2 cellular contexts compared by ENCODE assay signal in the genomic region with DNA sequence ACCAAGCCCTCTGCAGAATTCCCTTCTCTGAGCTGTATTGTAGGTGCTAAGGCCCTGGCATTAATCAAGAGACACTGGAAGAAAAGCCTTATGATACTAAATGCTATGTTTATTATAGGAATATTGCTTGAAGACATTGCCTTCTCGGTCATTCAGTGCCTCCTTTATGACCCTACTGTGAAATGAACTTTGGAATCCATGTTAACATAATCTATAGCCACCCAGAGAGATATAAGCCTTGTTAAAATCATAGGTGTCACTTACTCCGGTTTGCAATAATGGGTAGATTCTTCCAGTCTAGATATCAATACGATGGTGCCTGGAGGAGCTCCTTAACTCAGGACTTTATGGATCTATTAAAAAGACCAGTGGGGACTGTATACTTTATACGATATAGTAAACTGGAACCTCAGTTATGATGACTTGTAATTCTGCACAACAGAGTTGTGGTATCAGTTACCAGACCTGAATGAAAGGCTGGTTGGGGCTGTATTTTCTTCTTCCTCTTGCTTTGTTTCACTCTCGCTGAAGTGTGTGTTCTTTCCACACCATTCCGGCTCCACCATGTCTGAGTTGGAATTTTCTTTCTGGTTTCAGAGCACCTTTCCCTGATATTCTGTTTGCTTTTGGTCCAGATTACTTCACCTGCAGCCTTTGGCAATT.
TF ChIP-seq lines count a peak whose summit lies in the region.

No MANE protein-coding gene starts in this region.

TF ChIP-seq in SK-N-SH treated with all-trans-retinoic acid at 6 μM for 48 hours, 23 proteins besides CTCF, POLR2A, EP300 and RAD21 (continued from another document):
- TF ChIP-seq ISL1 (CRISPR knock-in tag; IDR thresholded peaks at IDR 0.05) (no peak), RARB (CRISPR knock-in tag; IDR thresholded peaks at IDR 0.05) (no peak), ESRRG (CRISPR knock-in tag; IDR thresholded peaks at IDR 0.05) (no peak), ZNF70 (CRISPR knock-in tag; IDR thresholded peaks at IDR 0.05) (no peak), ZFP3 (CRISPR knock-in tag; IDR thresholded peaks at IDR 0.05) (no peak), PPARA (CRISPR knock-in tag; IDR thresholded peaks at IDR 0.05; ENCODE audit: borderline replicate concordance) (no peak), ZC3H10 (CRISPR knock-in tag; IDR thresholded peaks at IDR 0.05) (no peak), TOX (CRISPR knock-in tag; IDR thresholded peaks at IDR 0.05; ENCODE audit: borderline replicate concordance) (no peak), ZNF8 (CRISPR knock-in tag; IDR thresholded peaks at IDR 0.05) (no peak), ARNTL (CRISPR knock-in tag; IDR thresholded peaks at IDR 0.05; ENCODE audit: borderline replicate concordance, low read depth) (no peak)
- TF ChIP-seq, protein P1, sequence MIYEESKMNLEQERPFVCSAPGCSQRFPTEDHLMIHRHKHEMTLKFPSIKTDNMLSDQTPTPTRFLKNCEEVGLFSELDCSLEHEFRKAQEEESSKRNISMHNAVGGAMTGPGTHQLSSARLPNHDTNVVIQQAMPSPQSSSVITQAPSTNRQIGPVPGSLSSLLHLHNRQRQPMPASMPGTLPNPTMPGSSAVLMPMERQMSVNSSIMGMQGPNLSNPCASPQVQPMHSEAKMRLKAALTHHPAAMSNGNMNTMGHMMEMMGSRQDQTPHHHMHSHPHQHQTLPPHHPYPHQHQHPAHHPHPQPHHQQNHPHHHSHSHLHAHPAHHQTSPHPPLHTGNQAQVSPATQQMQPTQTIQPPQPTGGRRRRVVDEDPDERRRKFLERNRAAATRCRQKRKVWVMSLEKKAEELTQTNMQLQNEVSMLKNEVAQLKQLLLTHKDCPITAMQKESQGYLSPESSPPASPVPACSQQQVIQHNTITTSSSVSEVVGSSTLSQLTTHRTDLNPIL (CRISPR knock-in tag; IDR thresholded peaks at IDR 0.05; ENCODE audit: low read depth): no peak
- TF ChIP-seq, protein P2, sequence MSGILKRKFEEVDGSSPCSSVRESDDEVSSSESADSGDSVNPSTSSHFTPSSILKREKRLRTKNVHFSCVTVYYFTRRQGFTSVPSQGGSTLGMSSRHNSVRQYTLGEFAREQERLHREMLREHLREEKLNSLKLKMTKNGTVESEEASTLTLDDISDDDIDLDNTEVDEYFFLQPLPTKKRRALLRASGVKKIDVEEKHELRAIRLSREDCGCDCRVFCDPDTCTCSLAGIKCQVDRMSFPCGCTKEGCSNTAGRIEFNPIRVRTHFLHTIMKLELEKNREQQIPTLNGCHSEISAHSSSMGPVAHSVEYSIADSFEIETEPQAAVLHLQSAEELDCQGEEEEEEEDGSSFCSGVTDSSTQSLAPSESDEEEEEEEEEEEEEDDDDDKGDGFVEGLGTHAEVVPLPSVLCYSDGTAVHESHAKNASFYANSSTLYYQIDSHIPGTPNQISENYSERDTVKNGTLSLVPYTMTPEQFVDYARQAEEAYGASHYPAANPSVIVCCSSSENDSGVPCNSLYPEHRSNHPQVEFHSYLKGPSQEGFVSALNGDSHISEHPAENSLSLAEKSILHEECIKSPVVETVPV (CRISPR knock-in tag; IDR thresholded peaks at IDR 0.05): no peak

TF ChIP-seq in SK-N-SH, 30 proteins besides CTCF, POLR2A, EP300 and RAD21 (continued from another document):
- TF ChIP-seq, protein P3, sequence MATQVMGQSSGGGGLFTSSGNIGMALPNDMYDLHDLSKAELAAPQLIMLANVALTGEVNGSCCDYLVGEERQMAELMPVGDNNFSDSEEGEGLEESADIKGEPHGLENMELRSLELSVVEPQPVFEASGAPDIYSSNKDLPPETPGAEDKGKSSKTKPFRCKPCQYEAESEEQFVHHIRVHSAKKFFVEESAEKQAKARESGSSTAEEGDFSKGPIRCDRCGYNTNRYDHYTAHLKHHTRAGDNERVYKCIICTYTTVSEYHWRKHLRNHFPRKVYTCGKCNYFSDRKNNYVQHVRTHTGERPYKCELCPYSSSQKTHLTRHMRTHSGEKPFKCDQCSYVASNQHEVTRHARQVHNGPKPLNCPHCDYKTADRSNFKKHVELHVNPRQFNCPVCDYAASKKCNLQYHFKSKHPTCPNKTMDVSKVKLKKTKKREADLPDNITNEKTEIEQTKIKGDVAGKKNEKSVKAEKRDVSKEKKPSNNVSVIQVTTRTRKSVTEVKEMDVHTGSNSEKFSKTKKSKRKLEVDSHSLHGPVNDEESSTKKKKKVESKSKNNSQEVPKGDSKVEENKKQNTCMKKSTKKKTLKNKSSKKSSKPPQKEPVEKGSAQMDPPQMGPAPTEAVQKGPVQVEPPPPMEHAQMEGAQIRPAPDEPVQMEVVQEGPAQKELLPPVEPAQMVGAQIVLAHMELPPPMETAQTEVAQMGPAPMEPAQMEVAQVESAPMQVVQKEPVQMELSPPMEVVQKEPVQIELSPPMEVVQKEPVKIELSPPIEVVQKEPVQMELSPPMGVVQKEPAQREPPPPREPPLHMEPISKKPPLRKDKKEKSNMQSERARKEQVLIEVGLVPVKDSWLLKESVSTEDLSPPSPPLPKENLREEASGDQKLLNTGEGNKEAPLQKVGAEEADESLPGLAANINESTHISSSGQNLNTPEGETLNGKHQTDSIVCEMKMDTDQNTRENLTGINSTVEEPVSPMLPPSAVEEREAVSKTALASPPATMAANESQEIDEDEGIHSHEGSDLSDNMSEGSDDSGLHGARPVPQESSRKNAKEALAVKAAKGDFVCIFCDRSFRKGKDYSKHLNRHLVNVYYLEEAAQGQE (IDR thresholded peaks at IDR 0.05; ENCODE audit: low read depth, low read length): no peak
- TF ChIP-seq JUND (IDR thresholded peaks at IDR 0.05) (no peak), FOXJ3 (CRISPR knock-in tag; IDR thresholded peaks at IDR 0.05) (no peak), ELF1 (IDR thresholded peaks at IDR 0.05) (no peak), FOSL2 (IDR thresholded peaks at IDR 0.05; ENCODE audit: borderline replicate concordance, low read depth) (no peak), YY1 (IDR thresholded peaks at IDR 0.05; ENCODE audit: low read depth) (no peak), FOXM1 (IDR thresholded peaks at IDR 0.05; ENCODE audit: low read depth) (no peak), RCOR1 (IDR thresholded peaks at IDR 0.05; ENCODE audit: low read length) (no peak), MXI1 (IDR thresholded peaks at IDR 0.05; ENCODE audit: low read depth, low read length) (no peak), TEAD4 (IDR thresholded peaks at IDR 0.05; ENCODE audit: borderline replicate concordance, insufficient read depth) (no peak)
- TF ChIP-seq, protein P4, sequence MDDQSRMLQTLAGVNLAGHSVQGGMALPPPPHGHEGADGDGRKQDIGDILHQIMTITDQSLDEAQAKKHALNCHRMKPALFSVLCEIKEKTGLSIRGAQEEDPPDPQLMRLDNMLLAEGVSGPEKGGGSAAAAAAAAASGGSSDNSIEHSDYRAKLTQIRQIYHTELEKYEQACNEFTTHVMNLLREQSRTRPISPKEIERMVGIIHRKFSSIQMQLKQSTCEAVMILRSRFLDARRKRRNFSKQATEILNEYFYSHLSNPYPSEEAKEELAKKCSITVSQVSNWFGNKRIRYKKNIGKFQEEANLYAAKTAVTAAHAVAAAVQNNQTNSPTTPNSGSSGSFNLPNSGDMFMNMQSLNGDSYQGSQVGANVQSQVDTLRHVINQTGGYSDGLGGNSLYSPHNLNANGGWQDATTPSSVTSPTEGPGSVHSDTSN (IDR thresholded peaks at IDR 0.05): no peak
- TF ChIP-seq, protein P5, sequence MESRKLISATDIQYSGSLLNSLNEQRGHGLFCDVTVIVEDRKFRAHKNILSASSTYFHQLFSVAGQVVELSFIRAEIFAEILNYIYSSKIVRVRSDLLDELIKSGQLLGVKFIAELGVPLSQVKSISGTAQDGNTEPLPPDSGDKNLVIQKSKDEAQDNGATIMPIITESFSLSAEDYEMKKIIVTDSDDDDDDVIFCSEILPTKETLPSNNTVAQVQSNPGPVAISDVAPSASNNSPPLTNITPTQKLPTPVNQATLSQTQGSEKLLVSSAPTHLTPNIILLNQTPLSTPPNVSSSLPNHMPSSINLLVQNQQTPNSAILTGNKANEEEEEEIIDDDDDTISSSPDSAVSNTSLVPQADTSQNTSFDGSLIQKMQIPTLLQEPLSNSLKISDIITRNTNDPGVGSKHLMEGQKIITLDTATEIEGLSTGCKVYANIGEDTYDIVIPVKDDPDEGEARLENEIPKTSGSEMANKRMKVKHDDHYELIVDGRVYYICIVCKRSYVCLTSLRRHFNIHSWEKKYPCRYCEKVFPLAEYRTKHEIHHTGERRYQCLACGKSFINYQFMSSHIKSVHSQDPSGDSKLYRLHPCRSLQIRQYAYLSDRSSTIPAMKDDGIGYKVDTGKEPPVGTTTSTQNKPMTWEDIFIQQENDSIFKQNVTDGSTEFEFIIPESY (IDR thresholded peaks at IDR 0.05; ENCODE audit: borderline replicate concordance, low read depth): no peak
- TF ChIP-seq, protein P6, sequence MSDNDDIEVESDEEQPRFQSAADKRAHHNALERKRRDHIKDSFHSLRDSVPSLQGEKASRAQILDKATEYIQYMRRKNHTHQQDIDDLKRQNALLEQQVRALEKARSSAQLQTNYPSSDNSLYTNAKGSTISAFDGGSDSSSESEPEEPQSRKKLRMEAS (IDR thresholded peaks at IDR 0.05; ENCODE audit: low read depth): no peak
